ENCODE assay signal across 15 cellular contexts in genomic region chr2:188326669-188327301, GRCh38. TPM values are rescaled to one million over a fixed set of nuclear protein-coding genes. Genes with fewer than 3 reads are reported as not detected.
DNase-seq lines count a peak whose midpoint lies in the region; ATAC-seq and TF ChIP-seq lines count a peak whose summit lies in the region.
"Had no signal": no experiment of that assay in that cellular context is flagged by ENCODE, and none has a peak within 500 bp of the region (broad histone marks: within the 10 kb centered on the region; RNA-seq: fewer than 3 reads in every experiment).

No MANE protein-coding gene starts in this region.

- H3K27me3 Mint-ChIP-seq in activated CD4-positive, alpha-beta memory T cell treated with anti-CD3 and anti-CD28 coated beads, Interleukin-2, amount 10 ng/mL, durations not matched to agents 7 days and 5 days, result no peaks in the 10 kb centered on the region
- H3K27me3 Mint-ChIP-seq: effector memory CD8-positive, alpha-beta T cell; naive B cell had no signal

- no peak overlapping the region for H3K18ac ChIP-seq in mesendoderm (ENCODE audit: low read length)

- H3K4ac ChIP-seq in mesendoderm (ENCODE audit: low read depth, low read length), result no peak overlapping the region

- H3K9ac ChIP-seq in mesendoderm (ENCODE audit: low read length), result no peak overlapping the region
- H3K9ac ChIP-seq: BLaER1 treated with 17β-estradiol and CSF1 and Interleukin-3, amounts not matched to agents 10 nM and 100 nM had no signal

- no peak overlapping the region for H2BK5ac ChIP-seq in mesendoderm (ENCODE audit: low read length)

- H3K4me1 ChIP-seq in mucosa of descending colon (ENCODE audit: low read depth) (no peaks in the 10 kb centered on the region), mesendoderm (ENCODE audit: control insufficient read depth, low read depth, low read length) (peaks cover 13% of the 10 kb centered on the region)
- H3K4me1 ChIP-seq: BLaER1 treated with 17β-estradiol and CSF1 and Interleukin-3, amounts not matched to agents 10 nM and 100 nM had no signal

- H3K27me3 ChIP-seq in mesendoderm (ENCODE audit: insufficient read depth, low read length, poor library complexity), result no peaks in the 10 kb centered on the region
- H3K27me3 ChIP-seq: adrenal gland; BLaER1 treated with 17β-estradiol and CSF1 and Interleukin-3, amounts not matched to agents 10 nM and 100 nM had no signal

- DNase-seq in COLO829 (ENCODE audit: low spot score) (peak; percentile 89), NCI-H510A (lab: John Stamatoyannopoulos, UW) (peak; percentile 5), choroid plexus epithelial cell (ENCODE audit: low read depth) (peak; percentile 74), mucosa of descending colon (no peak), AG08396 (ENCODE audit: low spot score) (no peak), GM20000 (ENCODE audit: low spot score) (no peak), mesendoderm (no peak)
- DNase-seq in activated CD4-positive, alpha-beta memory T cell treated with anti-CD3 and anti-CD28 coated beads, Interleukin-2, amount 10 ng/mL, durations not matched to agents 7 days and 5 days, result no peak
- DNase-seq: activated CD8-positive, alpha-beta memory T cell treated with anti-CD3 and anti-CD28 coated beads, Interleukin-2, amount 50 U/mL, for 4 hours; adrenal gland; effector memory CD8-positive, alpha-beta T cell; naive B cell; NCI-H1930; PC-9 had no signal

- H4K8ac ChIP-seq in mesendoderm (ENCODE audit: low read depth, low read length), result no peak overlapping the region

- no peaks in the 10 kb centered on the region for H3K4me1 Mint-ChIP-seq in activated CD4-positive, alpha-beta memory T cell treated with anti-CD3 and anti-CD28 coated beads, Interleukin-2, amount 10 ng/mL, durations not matched to agents 7 days and 5 days
- H3K4me1 Mint-ChIP-seq: naive B cell had no signal

- no peak overlapping the region for H3K56ac ChIP-seq in mesendoderm (ENCODE audit: low read length)

- no peak overlapping the region for H2BK120ac ChIP-seq in mesendoderm (ENCODE audit: low read depth, low read length)

- H2BK15ac ChIP-seq in mesendoderm (replicated peaks; ENCODE audit: low read depth), result no peak overlapping the region

- H3K36me3 ChIP-seq in mucosa of descending colon (ENCODE audit: low read depth) (no peaks in the 10 kb centered on the region), mesendoderm (ENCODE audit: control insufficient read depth, insufficient read depth, low read length) (no peaks in the 10 kb centered on the region)
- H3K36me3 ChIP-seq: adrenal gland; BLaER1 treated with 17β-estradiol and CSF1 and Interleukin-3, amounts not matched to agents 10 nM and 100 nM had no signal

- H4K5ac ChIP-seq in mesendoderm (ENCODE audit: low read length), result no peak overlapping the region

- no peaks in the 10 kb centered on the region for H3K79me1 ChIP-seq in mesendoderm (ENCODE audit: low read length)

- peaks cover 29% of the 10 kb centered on the region for H3K79me2 ChIP-seq in mesendoderm (ENCODE audit: control insufficient read depth, insufficient read depth, low read length)

- H3K4me3 ChIP-seq in choroid plexus epithelial cell (ENCODE audit: low read depth, low read length) (no peak overlapping the region), mucosa of descending colon (no peak overlapping the region), mesendoderm (ENCODE audit: low read length) (no peak overlapping the region)
- H3K4me3 ChIP-seq: adrenal gland; BLaER1 treated with 17β-estradiol and CSF1 and Interleukin-3, amounts not matched to agents 10 nM and 100 nM; PC-9 had no signal

- peak; percentile 45 for ATAC-seq in mucosa of descending colon
- ATAC-seq: effector memory CD8-positive, alpha-beta T cell had no signal

- no peak overlapping the region for H3K4me2 ChIP-seq in mesendoderm (ENCODE audit: low read length)
- H3K4me2 ChIP-seq: BLaER1 treated with 17β-estradiol and CSF1 and Interleukin-3, amounts not matched to agents 10 nM and 100 nM; PC-9 had no signal

- intact Hi-C loops in mucosa of descending colon (cut with DNase I, micrococcal nuclease), result no loop called here

- no peaks in the 10 kb centered on the region for H3K9me3 ChIP-seq in mucosa of descending colon
- H3K9me3 ChIP-seq: adrenal gland; BLaER1 treated with 17β-estradiol and CSF1 and Interleukin-3, amounts not matched to agents 10 nM and 100 nM had no signal

- no CpG with 5 or more reads among the region's 4 CpGs for WGBS in mesendoderm (ENCODE audit: extremely low coverage, insufficient coverage, low lambda C conversion rate)

- H3K36me3 Mint-ChIP-seq in activated CD4-positive, alpha-beta memory T cell treated with anti-CD3 and anti-CD28 coated beads, Interleukin-2, amount 10 ng/mL, durations not matched to agents 7 days and 5 days (ENCODE audit: low read depth), result no peaks in the 10 kb centered on the region
- H3K36me3 Mint-ChIP-seq: naive B cell had no signal

- no peak for TF ChIP-seq CTCF in choroid plexus epithelial cell (conservative IDR thresholded peaks at IDR 0.05; ENCODE audit: low read depth, low read length)
- TF ChIP-seq CTCF in mucosa of descending colon (IDR thresholded peaks at IDR 0.05), result no peak
- TF ChIP-seq CTCF in GM20000 (IDR thresholded peaks at IDR 0.05; ENCODE audit: extremely low read depth, missing control alignments), result no peak

- CTCF ChIA-PET in activated CD4-positive, alpha-beta memory T cell treated with anti-CD3 and anti-CD28 coated beads, Interleukin-2, amount 10 ng/mL, durations not matched to agents 7 days and 5 days (lab: Charles Lee), result no interaction called here

- H3K4me3 Mint-ChIP-seq in activated CD4-positive, alpha-beta memory T cell treated with anti-CD3 and anti-CD28 coated beads, Interleukin-2, amount 10 ng/mL, durations not matched to agents 7 days and 5 days, result no peak overlapping the region
- H3K4me3 Mint-ChIP-seq: effector memory CD8-positive, alpha-beta T cell; naive B cell had no signal

- no peak overlapping the region for H3K27ac Mint-ChIP-seq in activated CD4-positive, alpha-beta memory T cell treated with anti-CD3 and anti-CD28 coated beads, Interleukin-2, amount 10 ng/mL, durations not matched to agents 7 days and 5 days
- H3K27ac Mint-ChIP-seq: effector memory CD8-positive, alpha-beta T cell; naive B cell had no signal

- no peaks in the 10 kb centered on the region for H3K9me3 Mint-ChIP-seq in activated CD4-positive, alpha-beta memory T cell treated with anti-CD3 and anti-CD28 coated beads, Interleukin-2, amount 10 ng/mL, durations not matched to agents 7 days and 5 days

- POLR2A ChIA-PET in activated CD4-positive, alpha-beta memory T cell treated with anti-CD3 and anti-CD28 coated beads, Interleukin-2, amount 10 ng/mL, durations not matched to agents 7 days and 5 days (lab: Charles Lee), result no interaction called here

- no peak overlapping the region for H3K23ac ChIP-seq in mesendoderm (ENCODE audit: low read length)

- no peak overlapping the region for H3K27ac ChIP-seq in mesendoderm (ENCODE audit: low read depth, low read length)
- H3K27ac ChIP-seq: adrenal gland; BLaER1 treated with 17β-estradiol and CSF1 and Interleukin-3, amounts not matched to agents 10 nM and 100 nM; PC-9 had no signal

- H2AK5ac ChIP-seq in mesendoderm (ENCODE audit: low read length), result no peak overlapping the region

RNA-seq across cellular contexts. Expression of gene GULP1, which starts 35.1 kb away (rescaled TPM):
- 10 to 100 TPM in 2 of 3 donors, 1 to 10 TPM in 1; 9.0 to 35.7 (median 15.1) TPM for total RNA-seq in mucosa of descending colon
- 69.6 TPM for polyA plus RNA-seq in mesendoderm (2013, experiment 1 of 2)
- 72.0 TPM for polyA plus RNA-seq in mesendoderm (2013, experiment 2 of 2)
- total RNA-seq in activated CD4-positive, alpha-beta memory T cell treated with anti-CD3 and anti-CD28 coated beads, Interleukin-2, amount 10 ng/mL, durations not matched to agents 7 days and 5 days, result not detected

Comparison
In these comparisons a context has a peak if more than half of its experiments do, and no peak if none do; other contexts are left out.
1. DNase-seq: peak in COLO829 (single experiment), NCI-H510A (single experiment) and choroid plexus epithelial cell (single experiment); none in mucosa of descending colon (0 of 3), AG08396 (single experiment), GM20000 (single experiment), mesendoderm (single experiment) and activated CD4-positive, alpha-beta memory T cell treated with anti-CD3 and anti-CD28 coated beads, Interleukin-2, amount 10 ng/mL, durations not matched to agents 7 days and 5 days (single experiment).
2. RNA of gene GULP1, which starts 35.1 kb away (total RNA-seq): 9.0 to 35.7 TPM in mucosa of descending colon; not detected in activated CD4-positive, alpha-beta memory T cell treated with anti-CD3 and anti-CD28 coated beads, Interleukin-2, amount 10 ng/mL, durations not matched to agents 7 days and 5 days; every median in the first group is over 10 times any median in the second.